ENCODE assay signal across 18 cellular contexts in genomic region chr18:11177382-11177781, GRCh38. TPM values are rescaled to one million over a fixed set of nuclear protein-coding genes. Genes with fewer than 3 reads are reported as not detected.
"Had no signal": no experiment of that assay in that cellular context is flagged by ENCODE, and none has a peak within 500 bp of the region (broad histone marks: within the 10 kb centered on the region; RNA-seq: fewer than 3 reads in every experiment).

No MANE protein-coding gene starts in this region.

- H3K4me1 Mint-ChIP-seq: activated CD4-positive, alpha-beta T cell treated with anti-CD3 and anti-CD28 coated beads, Interleukin-2, amount 10 ng/mL, durations not matched to agents 24 days and 14 days; stimulated activated naive CD8-positive, alpha-beta T cell treated with anti-CD3 and anti-CD28 coated beads, Interleukin-15, amount 100 ng/mL, for 72 hours; WTC11 had no signal

- H3K9ac ChIP-seq: parathyroid adenoma had no signal

- H3K27ac ChIP-seq: epithelial cell of prostate, left ventricle myocardium inferior, parathyroid adenoma, testis had no signal

- H3K27ac Mint-ChIP-seq: activated CD4-positive, alpha-beta T cell treated with anti-CD3 and anti-CD28 coated beads, Interleukin-2, amount 10 ng/mL, durations not matched to agents 24 days and 14 days; activated naive CD4-positive, alpha-beta T cell treated with anti-CD3 and anti-CD28 coated beads for 36 hours; brain; dendritic cell treated with granulocyte-macrophage colony-stimulating factor and Interleukin-4, amounts not matched to agents 40 ng/mL and 50 ng/mL, for 4 days; effector memory CD8-positive, alpha-beta T cell; stimulated activated naive CD8-positive, alpha-beta T cell treated with anti-CD3 and anti-CD28 coated beads, Interleukin-15, amount 100 ng/mL, for 72 hours; WTC11 had no signal

- H3K4me1 ChIP-seq: left ventricle myocardium inferior, parathyroid adenoma, testis had no signal

- H3K9me3 ChIP-seq: left ventricle myocardium inferior, testis had no signal

- H2AFZ ChIP-seq: parathyroid adenoma had no signal

- H3K4me3 Mint-ChIP-seq: activated CD4-positive, alpha-beta T cell treated with anti-CD3 and anti-CD28 coated beads, Interleukin-2, amount 10 ng/mL, durations not matched to agents 24 days and 14 days; activated naive CD4-positive, alpha-beta T cell treated with anti-CD3 and anti-CD28 coated beads for 36 hours; brain; dendritic cell treated with granulocyte-macrophage colony-stimulating factor and Interleukin-4, amounts not matched to agents 40 ng/mL and 50 ng/mL, for 4 days; effector memory CD8-positive, alpha-beta T cell; neural crest cell; stimulated activated naive CD8-positive, alpha-beta T cell treated with anti-CD3 and anti-CD28 coated beads, Interleukin-15, amount 100 ng/mL, for 72 hours; WTC11 had no signal

- FAIRE-seq: keratinocyte had no signal

- H3K36me3 ChIP-seq: left ventricle myocardium inferior had no signal

- H3K9me3 Mint-ChIP-seq: activated CD4-positive, alpha-beta T cell treated with anti-CD3 and anti-CD28 coated beads, Interleukin-2, amount 10 ng/mL, durations not matched to agents 24 days and 14 days; dendritic cell treated with granulocyte-macrophage colony-stimulating factor and Interleukin-4, amounts not matched to agents 40 ng/mL and 50 ng/mL, for 4 days; neural crest cell; stimulated activated naive CD8-positive, alpha-beta T cell treated with anti-CD3 and anti-CD28 coated beads, Interleukin-15, amount 100 ng/mL, for 72 hours had no signal

- DNase-seq: activated CD4-positive, alpha-beta T cell treated with anti-CD3 and anti-CD28 coated beads, Interleukin-2, amount 10 ng/mL, durations not matched to agents 24 days and 14 days; activated CD8-positive, alpha-beta memory T cell treated with anti-CD3 and anti-CD28 coated beads for 24 hours; activated naive CD4-positive, alpha-beta T cell treated with anti-CD3 and anti-CD28 coated beads for 36 hours; effector memory CD8-positive, alpha-beta T cell; left ventricle myocardium inferior; mesendoderm; retina; stimulated activated CD4-positive, alpha-beta T cell treated with anti-CD3 and anti-CD28 coated beads, Interleukin-15, amount 100 ng/mL, for 24 hours; stimulated activated CD4-positive, alpha-beta T cell treated with anti-CD3 and anti-CD28 coated beads, Interleukin-4, amount 100 ng/mL, for 24 hours; stimulated activated naive CD8-positive, alpha-beta T cell treated with anti-CD3 and anti-CD28 coated beads, Interleukin-15, amount 100 ng/mL, for 72 hours; testis had no signal

- H3K27me3 ChIP-seq: testis had no signal

- H3K4me3 ChIP-seq: left ventricle myocardium inferior, testis had no signal

- H3K27me3 Mint-ChIP-seq: activated CD4-positive, alpha-beta T cell treated with anti-CD3 and anti-CD28 coated beads, Interleukin-2, amount 10 ng/mL, durations not matched to agents 24 days and 14 days; dendritic cell treated with granulocyte-macrophage colony-stimulating factor and Interleukin-4, amounts not matched to agents 40 ng/mL and 50 ng/mL, for 4 days; effector memory CD8-positive, alpha-beta T cell; stimulated activated naive CD8-positive, alpha-beta T cell treated with anti-CD3 and anti-CD28 coated beads, Interleukin-15, amount 100 ng/mL, for 72 hours had no signal

- H3K36me3 Mint-ChIP-seq: brain had no signal

- ATAC-seq: effector memory CD8-positive, alpha-beta T cell; stimulated activated naive CD8-positive, alpha-beta T cell treated with anti-CD3 and anti-CD28 coated beads, Interleukin-15, amount 100 ng/mL, for 72 hours; WTC11 had no signal

RNA-seq across cellular contexts. Expression of gene PIEZO2, which starts 28.0 kb away (rescaled TPM):
- total RNA-seq: activated CD4-positive, alpha-beta T cell treated with anti-CD3 and anti-CD28 coated beads, Interleukin-2, amount 10 ng/mL, durations not matched to agents 24 days and 14 days; activated naive CD4-positive, alpha-beta T cell treated with anti-CD3 and anti-CD28 coated beads for 36 hours had no signal
- polyA plus RNA-seq: keratinocyte had no signal
